Comparison of ENCODE assay signal across 17 cellular contexts in the genomic region with DNA sequence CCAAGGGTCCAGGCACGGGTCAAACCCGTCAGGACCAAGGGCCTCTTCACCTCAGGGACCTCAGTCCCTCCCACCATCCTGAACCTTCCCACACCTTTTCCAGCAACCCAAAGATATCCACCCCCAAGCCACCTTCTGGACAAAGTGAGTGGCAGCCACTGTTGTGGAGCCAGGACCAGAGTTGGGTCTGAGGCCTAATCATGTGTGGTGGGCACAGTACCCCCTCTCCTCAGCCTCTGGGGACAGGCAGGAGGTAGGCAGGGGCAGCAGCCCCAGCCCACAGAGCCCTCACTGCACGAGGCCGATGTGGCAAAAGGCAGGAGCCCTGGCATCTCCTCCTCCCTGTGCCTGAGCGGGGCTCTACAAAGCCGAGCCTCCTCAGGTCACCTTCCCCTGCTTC. TPM values are rescaled to one million over a fixed set of nuclear protein-coding genes. Genes with fewer than 3 reads are reported as not detected.
A peak's percentile ranks its signal among the peaks of the same experiment; 100 is the strongest.
DNase-seq lines count a peak whose midpoint lies in the region; ATAC-seq and TF ChIP-seq lines count a peak whose summit lies in the region.
"Had no signal": no experiment of that assay in that cellular context is flagged by ENCODE, and none has a peak within 500 bp of the region (broad histone marks: within the 10 kb centered on the region; RNA-seq: fewer than 3 reads in every experiment).

No MANE protein-coding gene starts in this region.

- 0 out of 2 replicates have a peak, but pooled peaks cover 5% of the 10 kb centered on the region for H4K20me1 ChIP-seq in OCI-LY7 (ENCODE audit: insufficient read depth, low read length)

- H3K36me3 ChIP-seq in heart left ventricle (no peaks in the 10 kb centered on the region), OCI-LY7 (ENCODE audit: insufficient read depth, low read length) (no peaks in the 10 kb centered on the region), body of pancreas (replicated peaks in 1 of 2; ENCODE audit: insufficient read depth in 1 of 2, low read depth in 2 of 2) (no peaks in the 10 kb centered on the region)
- H3K36me3 ChIP-seq: lower lobe of right lung, neutrophil, SJSA1 had no signal

- H3K4me3 ChIP-seq in heart left ventricle: peak overlapping the region in 9 of 12 donors; percentile 7 to 47 (median 34)
- H3K4me3 ChIP-seq in OCI-LY7 (ENCODE audit: low read depth, low read length, poor library complexity, severe bottlenecking): no peak overlapping the region
- H3K4me3 ChIP-seq in right cardiac atrium (ENCODE audit: low read length): no peak overlapping the region
- H3K4me3 ChIP-seq in body of pancreas: no peak overlapping the region
- H3K4me3 ChIP-seq: lower lobe of right lung, SJSA1, testis had no signal

- CTCF ChIA-PET in OCI-LY7 (lab: Charles Lee; ENCODE audit: unreplicated experiment): interaction anchor here (1.4 kb wide), 1 partner anchor 142 kb away, joined by 6 read pairs; no protein-coding TSS in a partner anchor

- ATAC-seq in heart left ventricle: peak in 1 of 4 donors; percentile 3
- no peak for ATAC-seq in left cardiac atrium
- ATAC-seq in right cardiac atrium: no peak
- no peak for ATAC-seq in effector memory CD8-positive, alpha-beta T cell (replicated peaks)
- no peak for ATAC-seq in body of pancreas

- TF ChIP-seq POLR2A in heart left ventricle (IDR thresholded peaks at IDR 0.05) (no peak), body of pancreas (IDR thresholded peaks at IDR 0.05) (no peak)

- no peak overlapping the region for H3K4me3 Mint-ChIP-seq in effector memory CD8-positive, alpha-beta T cell

- no peaks in the 10 kb centered on the region for H3K9me2 ChIP-seq in OCI-LY7 (ENCODE audit: insufficient read depth, low read length)

- H3K27ac Mint-ChIP-seq in effector memory CD8-positive, alpha-beta T cell: peak overlapping the region in 1 of 2 donors; percentile 30
- H3K27ac Mint-ChIP-seq: immature natural killer cell had no signal

- 34 to 77% (median 53%) methylated on average over 4 to 6 of the region's 6 CpGs for whole genome bisulfite sequencing in heart left ventricle, 4 donors
- 66% methylated on average over 6 of the region's 6 CpGs for WGBS in right cardiac atrium
- 54 to 60% methylated on average over 1 to 6 of the region's 6 CpGs for WGBS in body of pancreas, 2 donors

- no peaks in the 10 kb centered on the region for H3K9me3 Mint-ChIP-seq in effector memory CD8-positive, alpha-beta T cell
- H3K9me3 Mint-ChIP-seq: immature natural killer cell had no signal

- H3K9me3 ChIP-seq in heart left ventricle (no peaks in the 10 kb centered on the region), OCI-LY7 (ENCODE audit: low read length) (no peaks in the 10 kb centered on the region), right cardiac atrium (ENCODE audit: control insufficient read depth, low read length) (no peaks in the 10 kb centered on the region), body of pancreas (no peaks in the 10 kb centered on the region)
- H3K9me3 ChIP-seq: lower lobe of right lung, neutrophil, testis had no signal

- H3K4me2 ChIP-seq in OCI-LY7 (ENCODE audit: low read length): peak overlapping the region; percentile 47; the same call in 1 of the 2 replicates

- no peak overlapping the region for H2AFZ ChIP-seq in OCI-LY7 (ENCODE audit: low read length)

- H3K27me3 ChIP-seq in heart left ventricle: peaks cover 0 to 15% (median 0%) of the 10 kb centered on the region in 9 donors
- no peaks in the 10 kb centered on the region for H3K27me3 ChIP-seq in right cardiac atrium (ENCODE audit: control insufficient read depth, insufficient read depth)
- H3K27me3 ChIP-seq in body of pancreas: no peaks in the 10 kb centered on the region
- H3K27me3 ChIP-seq: testis had no signal

- H3K79me2 ChIP-seq in OCI-LY7 (ENCODE audit: insufficient read depth, low read depth, low read length): no peaks in the 10 kb centered on the region

- H3K4me1 ChIP-seq in heart left ventricle (peaks cover 0 to 40% (median 13%) of the 10 kb centered on the region in 12 donors), OCI-LY7 (ENCODE audit: insufficient read depth, low read length, poor library complexity, severe bottlenecking) (peaks cover 26% of the 10 kb centered on the region), right cardiac atrium (ENCODE audit: control insufficient read depth, insufficient read depth, low read length) (no peaks in the 10 kb centered on the region), body of pancreas (peaks cover 30% of the 10 kb centered on the region)

- no TSS peak for BruUV-seq in OCI-LY7 (replicated peaks; lab: Mats Ljungman, UMichigan)

- no peaks in the 10 kb centered on the region for H3K27me3 Mint-ChIP-seq in effector memory CD8-positive, alpha-beta T cell

- TF ChIP-seq CTCF in heart left ventricle (IDR thresholded peaks at IDR 0.05) (no peak), OCI-LY7 (conservative IDR thresholded peaks at IDR 0.05; ENCODE audit: low read length) (no peak), body of pancreas (IDR thresholded peaks at IDR 0.05) (no peak)

- POLR2A ChIA-PET in OCI-LY7 (lab: Charles Lee): interaction anchor here (1.2 kb wide), 1 partner anchor 86 kb away, joined by 3 read pairs; no protein-coding TSS in a partner anchor

- DNase-seq in heart left ventricle: no peak
- DNase-seq in left cardiac atrium: no peak
- DNase-seq in OCI-LY7 (ENCODE audit: low spot score): no peak
- no peak for DNase-seq in right cardiac atrium
- no peak for DNase-seq in effector memory CD8-positive, alpha-beta T cell
- no peak for DNase-seq in body of pancreas
- DNase-seq in retina: no peak
- DNase-seq: GF-D8 had no signal

- H3K27ac ChIP-seq in heart left ventricle (peak overlapping the region in 11 of 12 donors; percentile 71 to 93 (median 88)), OCI-LY7 (ENCODE audit: low read depth, low read length, poor library complexity, severe bottlenecking) (no peak overlapping the region), right cardiac atrium (ENCODE audit: low read length) (peak overlapping the region; percentile 82), temporal lobe (ENCODE audit: low read depth, low read length) (peak overlapping the region; percentile 65), body of pancreas (peak overlapping the region in 2 of 4 donors; percentile 14 to 52)
- H3K27ac ChIP-seq: C4-2B, lower lobe of right lung, neutrophil, SJSA1, testis, WERI-Rb-1 had no signal

- intact Hi-C loops in heart left ventricle (cut with DNase I) (loop anchor here in 5 of 10 donors (1.0 to 2.0 kb wide), 4 partner anchors 19 to 143 kb away; no protein-coding TSS in a partner anchor), left cardiac atrium (cut with DNase I) (loop anchor here in 1 of 2 donors (5.0 kb wide), 1 partner anchor 116 kb away; no protein-coding TSS in a partner anchor), OCI-LY7 (cut with micrococcal nuclease; ENCODE audit: unreplicated experiment) (no loop called here), right cardiac atrium (cut with DNase I) (loop anchor here in 3 of 4 donors (1.0 to 5.0 kb wide), 3 partner anchors 116 to 119 kb away; no protein-coding TSS in a partner anchor), body of pancreas (cut with DNase I) (no loop called here)

- peaks cover 4 to 11% of the 10 kb centered on the region in 2 donors for H3K4me1 Mint-ChIP-seq in effector memory CD8-positive, alpha-beta T cell (ENCODE audit: low read depth in 2 of 2)

- H3K36me3 Mint-ChIP-seq in effector memory CD8-positive, alpha-beta T cell (ENCODE audit: insufficient read depth): no peaks in the 10 kb centered on the region
- H3K36me3 Mint-ChIP-seq: immature natural killer cell had no signal

RNA-seq across cellular contexts. Expression of gene KCNJ11, which starts 2.5 kb away (rescaled TPM):
- total RNA-seq in heart left ventricle: 10 to 100 TPM; 11.5 to 32.4 (median 17.6) TPM
- 10 to 100 TPM; 14.8 to 22.3 TPM for polyA plus RNA-seq in heart left ventricle
- 10 to 100 TPM; 11.3 to 21.2 TPM for total RNA-seq in left cardiac atrium
- 5.1 and 7.0 TPM in 2 replicates for total RNA-seq in OCI-LY7 (2014; rRNA removed; shearing (Covaris generic))
- total RNA-seq in OCI-LY7 (2022): 7.5 and 8.0 TPM in 2 replicates
- 10 to 100 TPM in 3 of 4 donors, 1 to 10 TPM in 1; 9.2 to 33.1 (median 25.2) TPM for total RNA-seq in right cardiac atrium
- polyA plus RNA-seq in right cardiac atrium: 18.6 TPM
- 5.7 TPM for total RNA-seq in temporal lobe
- total RNA-seq in body of pancreas: 10 to 100 TPM in 1 of 2 donors, 1 to 10 TPM in 1; 7.6 to 39.4 TPM
- total RNA-seq: M059J, SJSA1 had no signal
- polyA plus RNA-seq: immature natural killer cell had no signal

RNA-seq across cellular contexts. Expression of gene NCR3LG1, which starts 34.3 kb away (rescaled TPM):
- total RNA-seq in heart left ventricle (1 to 10 TPM in 6 of 9 donors, under 1 TPM in 3; 0.70 to 4.0 (median 1.6) TPM), left cardiac atrium (1 to 10 TPM; 1.9 to 4.2 TPM), OCI-LY7 (2022) (22.3 and 23.0 TPM in 2 replicates), right cardiac atrium (1 to 10 TPM; 2.3 to 3.3 (median 3.0) TPM), temporal lobe (11.8 TPM), body of pancreas (1 to 10 TPM in 1 of 2 donors, under 1 TPM in 1; under 0.01 to 2.6 TPM)
- polyA plus RNA-seq in heart left ventricle (1 to 10 TPM in 1 of 2 donors, under 1 TPM in 1; 0.27 to 1.3 TPM), right cardiac atrium (0.75 TPM)
- 6.0 and 7.7 TPM in 2 replicates for total RNA-seq in OCI-LY7 (2014; rRNA removed; shearing (Covaris generic))

Comparison
In these comparisons a context has a peak if more than half of its experiments do, and no peak if none do; other contexts are left out.
1. H3K4me3 ChIP-seq: peak in heart left ventricle (9 of 12); none in OCI-LY7 (single experiment), right cardiac atrium (single experiment) and body of pancreas (0 of 2).
2. intact Hi-C loops: an anchor here in right cardiac atrium (1.0 to 5.0 kb wide); none called in OCI-LY7 and body of pancreas.